ENCODE assay signal across 18 cellular contexts in the genomic region with DNA sequence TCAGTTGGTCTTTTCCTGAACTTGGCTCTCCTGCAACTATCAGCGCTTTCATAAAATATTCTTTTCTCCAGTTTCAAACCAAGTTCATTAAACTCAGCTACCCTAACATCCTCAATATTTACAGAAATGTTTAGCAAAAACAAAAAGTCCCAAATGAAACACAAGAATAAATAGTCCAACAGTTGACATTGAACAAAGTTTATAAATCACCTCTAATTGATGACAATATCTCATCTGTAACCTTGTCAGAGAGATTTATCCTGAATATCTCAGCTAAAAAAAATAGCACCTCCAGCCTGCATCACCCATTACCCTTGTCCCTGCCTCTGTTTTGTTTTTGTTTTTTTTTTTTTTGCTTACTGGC.
DNase-seq lines count a peak whose midpoint lies in the region; ATAC-seq and TF ChIP-seq lines count a peak whose summit lies in the region.
"Had no signal": no experiment of that assay in that cellular context is flagged by ENCODE, and none has a peak within 500 bp of the region (broad histone marks: within the 10 kb centered on the region; RNA-seq: fewer than 3 reads in every experiment).

No MANE protein-coding gene starts in this region.

- H3K9me3 Mint-ChIP-seq in activated T-cell treated with anti-CD3 and anti-CD28 coated beads, Interleukin-2, amount 50 U/mL, for 72 hours = no peaks in the 10 kb centered on the region

- H3K27ac ChIP-seq in RWPE2 (ENCODE audit: poor library complexity, severe bottlenecking) (peak overlapping the region; percentile 75), epithelial cell of prostate (peak overlapping the region; percentile 33), thymus (ENCODE audit: low read depth) (peak overlapping the region; percentile 31)
- H3K27ac ChIP-seq: A549 had no signal

- peak overlapping the region; percentile 80 for H3K27ac Mint-ChIP-seq in activated T-cell treated with anti-CD3 and anti-CD28 coated beads, Interleukin-2, amount 50 U/mL, for 72 hours

- 98% methylated on average over 1 of the region's 1 CpG for WGBS in thymus

- H3K9me3 ChIP-seq in RWPE2 (ENCODE audit: severe bottlenecking) (no peaks in the 10 kb centered on the region), thymus (ENCODE audit: control insufficient read depth) (no peaks in the 10 kb centered on the region)
- H3K9me3 ChIP-seq: A549 had no signal

- no peaks in the 10 kb centered on the region for H3K27me3 ChIP-seq in RWPE2 (ENCODE audit: insufficient read depth, poor library complexity, severe bottlenecking)
- H3K27me3 ChIP-seq in thymus (ENCODE audit: control insufficient read depth, insufficient read depth) = no peaks in the 10 kb centered on the region

- no peaks in the 10 kb centered on the region for H3K36me3 Mint-ChIP-seq in activated T-cell treated with anti-CD3 and anti-CD28 coated beads, Interleukin-2, amount 50 U/mL, for 72 hours (ENCODE audit: insufficient read depth in 2 of 2)

- H3K4me3 ChIP-seq in RWPE2 (ENCODE audit: severe bottlenecking) (no peak overlapping the region), thymus (ENCODE audit: low read length) (no peak overlapping the region)
- H3K4me3 ChIP-seq: A549 had no signal

- no peaks in the 10 kb centered on the region for H3K36me3 ChIP-seq in RWPE2 (ENCODE audit: low read depth)
- no peaks in the 10 kb centered on the region for H3K36me3 ChIP-seq in thymus (ENCODE audit: control insufficient read depth, insufficient read depth)

- no peak for TF ChIP-seq CTCF in RWPE2 (IDR thresholded peaks at IDR 0.05; ENCODE audit: poor library complexity, severe bottlenecking)

- ATAC-seq in activated T-cell treated with anti-CD3 and anti-CD28 coated beads, Interleukin-2, amount 50 U/mL, for 72 hours (replicated peaks in 1 of 2) = no peak
- ATAC-seq in RWPE2 (ENCODE audit: low read depth) (no peak), HG03108 (IDR thresholded peaks at IDR 0.05; ENCODE audit: unreplicated experiment) (no peak), GM19324 (IDR thresholded peaks at IDR 0.05; ENCODE audit: low FRiP score, unreplicated experiment) (no peak)
- ATAC-seq: HepG2, Right ventricle myocardium inferior had no signal

- peaks cover 31% of the 10 kb centered on the region for H3K4me1 ChIP-seq in RWPE2 (ENCODE audit: insufficient read depth, poor library complexity, severe bottlenecking)
- H3K4me1 ChIP-seq in thymus (ENCODE audit: control insufficient read depth, insufficient read depth, low read length) = no peaks in the 10 kb centered on the region

- no peaks in the 10 kb centered on the region for H3K27me3 Mint-ChIP-seq in activated T-cell treated with anti-CD3 and anti-CD28 coated beads, Interleukin-2, amount 50 U/mL, for 72 hours (ENCODE audit: low read depth)

- H3K4me1 Mint-ChIP-seq in activated T-cell treated with anti-CD3 and anti-CD28 coated beads, Interleukin-2, amount 50 U/mL, for 72 hours (ENCODE audit: low read depth) = peaks cover 49% of the 10 kb centered on the region

- no peak overlapping the region for H3K4me3 Mint-ChIP-seq in activated T-cell treated with anti-CD3 and anti-CD28 coated beads, Interleukin-2, amount 50 U/mL, for 72 hours

- no peak for DNase-seq in activated T-cell treated with anti-CD3 and anti-CD28 coated beads, Interleukin-2, amount 50 U/mL, for 72 hours
- DNase-seq in activated T-cell treated with anti-CD3 and anti-CD28 coated beads, Interleukin-2, amount 50 U/mL, for 48 hours = no peak
- DNase-seq in RWPE2 (ENCODE audit: low spot score) = no peak
- no peak for DNase-seq in epithelial cell of prostate (ENCODE audit: low read depth, low spot score)
- DNase-seq in stimulated activated CD4-positive, alpha-beta T cell treated with anti-CD3 and anti-CD28 coated beads, Interleukin-2, amount 100 ng/mL, for 48 hours = no peak
- DNase-seq: AML-193, DMS79, GDM1, Karpas-422, MM.1S, NCI-H1105 treated with DMSO at 0.1 percent for 48 hours, NCI-H187 had no signal
